Comparison of ENCODE assay signal across 24 cellular contexts in genomic region chr9:133729646-133730281, GRCh38. TPM values are rescaled to one million over a fixed set of nuclear protein-coding genes. Genes with fewer than 3 reads are reported as not detected.
DNase-seq lines count a peak whose midpoint lies in the region; ATAC-seq and TF ChIP-seq lines count a peak whose summit lies in the region.
"Had no signal": no experiment of that assay in that cellular context is flagged by ENCODE, and none has a peak within 500 bp of the region (broad histone marks: within the 10 kb centered on the region; RNA-seq: fewer than 3 reads in every experiment).

No MANE protein-coding gene starts in this region.

- no peaks in the 10 kb centered on the region for H3K27me3 Mint-ChIP-seq in activated T-cell treated with anti-CD3 and anti-CD28 coated beads, Interleukin-2, amount 50 U/mL, for 24 hours
- peaks cover 9% of the 10 kb centered on the region for H3K27me3 Mint-ChIP-seq in activated T-cell treated with anti-CD3 and anti-CD28 coated beads, Interleukin-2, amount 50 U/mL, for 4 hours (ENCODE audit: low read depth)
- peaks cover 5 to 7% of the 10 kb centered on the region in 2 donors for H3K27me3 Mint-ChIP-seq in natural killer cell treated with Interleukin-12 subunit alpha and Interleukin-12 subunit beta and Interleukin-15 and Interleukin-18, amount 100 ng/mL, for 72 hours
- H3K27me3 Mint-ChIP-seq: activated naive CD8-positive, alpha-beta T cell treated with anti-CD3 and anti-CD28 coated beads, Interleukin-2, amount 10 ng/mL, durations not matched to agents 7 days and 5 days had no signal

- TF ChIP-seq CTCF in RWPE2 (IDR thresholded peaks at IDR 0.05; ENCODE audit: poor library complexity, severe bottlenecking) (no peak), testis (IDR thresholded peaks at IDR 0.05) (no peak)

- peak; percentile 22 for DNase-seq in activated T-cell treated with anti-CD3 and anti-CD28 coated beads, Interleukin-2, amount 50 U/mL, for 24 hours
- DNase-seq in activated T-cell treated with anti-CD3 and anti-CD28 coated beads, Interleukin-2, amount 50 U/mL, for 4 hours: no peak
- DNase-seq in RWPE2 (ENCODE audit: low spot score) (peak; percentile 50), left lobe of liver (ENCODE audit: low spot score) (peak; percentile 39), testis (peak; percentile 6), KBM-7 (no peak)
- DNase-seq in natural killer cell treated with Interleukin-12 subunit alpha and Interleukin-12 subunit beta and Interleukin-15 and Interleukin-18, amount 100 ng/mL, for 72 hours (ENCODE audit: low spot score): no peak
- DNase-seq in activated CD4-positive, alpha-beta T cell treated with anti-CD3 and anti-CD28 coated beads, Interleukin-2, amount 50 U/mL, for 1 hour: no peak
- DNase-seq: activated CD8-positive, alpha-beta T cell treated with anti-CD3 and anti-CD28 coated beads, Interleukin-2, amount 10 ng/mL, durations not matched to agents 7 days and 5 days; activated naive CD8-positive, alpha-beta T cell treated with anti-CD3 and anti-CD28 coated beads, Interleukin-2, amount 10 ng/mL, durations not matched to agents 7 days and 5 days; effector memory CD8-positive, alpha-beta T cell; IMR-90; NCI-H1436; NCI-H2171 treated with DMSO at 0.1 percent for 48 hours; NCI-H82; PC-3; stimulated activated CD4-positive, alpha-beta T cell treated with anti-CD3 and anti-CD28 coated beads, Interleukin-4, amount 100 ng/mL, for 1 hour; T-helper 17 cell; uterus had no signal

- no peak overlapping the region for H3K27ac Mint-ChIP-seq in activated T-cell treated with anti-CD3 and anti-CD28 coated beads, Interleukin-2, amount 50 U/mL, for 24 hours
- H3K27ac Mint-ChIP-seq in natural killer cell treated with Interleukin-12 subunit alpha and Interleukin-12 subunit beta and Interleukin-15 and Interleukin-18, amount 100 ng/mL, for 72 hours: no peak overlapping the region
- H3K27ac Mint-ChIP-seq: activated CD8-positive, alpha-beta T cell treated with anti-CD3 and anti-CD28 coated beads, Interleukin-2, amount 10 ng/mL, durations not matched to agents 7 days and 5 days; activated naive CD8-positive, alpha-beta T cell treated with anti-CD3 and anti-CD28 coated beads, Interleukin-2, amount 10 ng/mL, durations not matched to agents 7 days and 5 days; activated T-helper 1 cell treated with anti-CD3 and anti-CD28 coated beads, Interleukin-12 subunit alpha, Interleukin-12 subunit beta, Interleukin-2, Interleukin-4 antibody, amounts not matched to agents 30 ng/mL and 10 ng/mL and 1 ng/mL, durations not matched to agents 14 hours and 24 hours and 36 hours; effector memory CD8-positive, alpha-beta T cell; T-helper 17 cell had no signal

- H3K36me3 ChIP-seq in RWPE2 (ENCODE audit: low read depth) (no peaks in the 10 kb centered on the region), testis (ENCODE audit: low read depth, missing control alignments) (no peaks in the 10 kb centered on the region)
- H3K36me3 ChIP-seq: BLaER1 treated with 17β-estradiol and CSF1 and Interleukin-3, amounts not matched to agents 10 nM and 100 nM; uterus had no signal

- no peaks in the 10 kb centered on the region for H3K36me3 Mint-ChIP-seq in activated T-cell treated with anti-CD3 and anti-CD28 coated beads, Interleukin-2, amount 50 U/mL, for 24 hours (ENCODE audit: low read depth)
- no peaks in the 10 kb centered on the region for H3K36me3 Mint-ChIP-seq in activated T-cell treated with anti-CD3 and anti-CD28 coated beads, Interleukin-2, amount 50 U/mL, for 4 hours (ENCODE audit: insufficient read depth)
- H3K36me3 Mint-ChIP-seq in natural killer cell treated with Interleukin-12 subunit alpha and Interleukin-12 subunit beta and Interleukin-15 and Interleukin-18, amount 100 ng/mL, for 72 hours: no peaks in the 10 kb centered on the region
- H3K36me3 Mint-ChIP-seq: activated naive CD8-positive, alpha-beta T cell treated with anti-CD3 and anti-CD28 coated beads, Interleukin-2, amount 10 ng/mL, durations not matched to agents 7 days and 5 days had no signal

- no peak for TF ChIP-seq POLR2A in testis (IDR thresholded peaks at IDR 0.05)

- H3K9me3 ChIP-seq in RWPE2 (ENCODE audit: severe bottlenecking): no peaks in the 10 kb centered on the region
- no peaks in the 10 kb centered on the region for H3K9me3 ChIP-seq in testis
- H3K9me3 ChIP-seq: uterus had no signal

- H3K9me3 Mint-ChIP-seq in activated T-cell treated with anti-CD3 and anti-CD28 coated beads, Interleukin-2, amount 50 U/mL, for 24 hours: no peaks in the 10 kb centered on the region
- H3K9me3 Mint-ChIP-seq in activated T-cell treated with anti-CD3 and anti-CD28 coated beads, Interleukin-2, amount 50 U/mL, for 4 hours: no peaks in the 10 kb centered on the region
- no peaks in the 10 kb centered on the region for H3K9me3 Mint-ChIP-seq in natural killer cell treated with Interleukin-12 subunit alpha and Interleukin-12 subunit beta and Interleukin-15 and Interleukin-18, amount 100 ng/mL, for 72 hours
- H3K9me3 Mint-ChIP-seq: activated naive CD8-positive, alpha-beta T cell treated with anti-CD3 and anti-CD28 coated beads, Interleukin-2, amount 10 ng/mL, durations not matched to agents 7 days and 5 days; activated T-helper 1 cell treated with anti-CD3 and anti-CD28 coated beads, Interleukin-12 subunit alpha, Interleukin-12 subunit beta, Interleukin-2, Interleukin-4 antibody, amounts not matched to agents 30 ng/mL and 10 ng/mL and 1 ng/mL, durations not matched to agents 14 hours and 24 hours and 36 hours; effector memory CD8-positive, alpha-beta T cell had no signal

- H3K4me3 ChIP-seq in RWPE2 (ENCODE audit: severe bottlenecking): no peak overlapping the region
- H3K4me3 ChIP-seq in testis: no peak overlapping the region
- H3K4me3 ChIP-seq: BLaER1 treated with 17β-estradiol and CSF1 and Interleukin-3, amounts not matched to agents 10 nM and 100 nM; uterus had no signal

- no peak overlapping the region for H3K4me3 Mint-ChIP-seq in activated T-cell treated with anti-CD3 and anti-CD28 coated beads, Interleukin-2, amount 50 U/mL, for 24 hours
- H3K4me3 Mint-ChIP-seq in activated T-cell treated with anti-CD3 and anti-CD28 coated beads, Interleukin-2, amount 50 U/mL, for 4 hours: no peak overlapping the region
- no peak overlapping the region for H3K4me3 Mint-ChIP-seq in natural killer cell treated with Interleukin-12 subunit alpha and Interleukin-12 subunit beta and Interleukin-15 and Interleukin-18, amount 100 ng/mL, for 72 hours
- H3K4me3 Mint-ChIP-seq: activated CD8-positive, alpha-beta T cell treated with anti-CD3 and anti-CD28 coated beads, Interleukin-2, amount 10 ng/mL, durations not matched to agents 7 days and 5 days; activated naive CD8-positive, alpha-beta T cell treated with anti-CD3 and anti-CD28 coated beads, Interleukin-2, amount 10 ng/mL, durations not matched to agents 7 days and 5 days; activated T-helper 1 cell treated with anti-CD3 and anti-CD28 coated beads, Interleukin-12 subunit alpha, Interleukin-12 subunit beta, Interleukin-2, Interleukin-4 antibody, amounts not matched to agents 30 ng/mL and 10 ng/mL and 1 ng/mL, durations not matched to agents 14 hours and 24 hours and 36 hours; effector memory CD8-positive, alpha-beta T cell; T-helper 17 cell had no signal

- 89 to 91% methylated on average over 11 to 18 of the region's 19 CpGs for WGBS in testis, 2 donors

- H3K4me1 Mint-ChIP-seq in activated T-cell treated with anti-CD3 and anti-CD28 coated beads, Interleukin-2, amount 50 U/mL, for 24 hours (ENCODE audit: low read depth): peaks cover 7% of the 10 kb centered on the region
- H3K4me1 Mint-ChIP-seq in activated T-cell treated with anti-CD3 and anti-CD28 coated beads, Interleukin-2, amount 50 U/mL, for 4 hours (ENCODE audit: low read depth): peaks cover 8% of the 10 kb centered on the region
- peaks cover 5 to 7% of the 10 kb centered on the region in 2 donors for H3K4me1 Mint-ChIP-seq in natural killer cell treated with Interleukin-12 subunit alpha and Interleukin-12 subunit beta and Interleukin-15 and Interleukin-18, amount 100 ng/mL, for 72 hours (ENCODE audit: low read depth in 2 of 2)

- H3K4me1 ChIP-seq in RWPE2 (ENCODE audit: insufficient read depth, poor library complexity, severe bottlenecking) (no peaks in the 10 kb centered on the region), testis (no peaks in the 10 kb centered on the region)
- H3K4me1 ChIP-seq: uterus had no signal

- H3K27ac ChIP-seq in RWPE2 (ENCODE audit: poor library complexity, severe bottlenecking) (no peak overlapping the region), testis (no peak overlapping the region)
- H3K27ac ChIP-seq: BLaER1 treated with 17β-estradiol and CSF1 and Interleukin-3, amounts not matched to agents 10 nM and 100 nM; uterus had no signal

- H3K27me3 ChIP-seq in RWPE2 (ENCODE audit: insufficient read depth, poor library complexity, severe bottlenecking) (no peaks in the 10 kb centered on the region), testis (no peaks in the 10 kb centered on the region)
- H3K27me3 ChIP-seq: uterus had no signal

- intact Hi-C loops in testis (cut with DNase I; ENCODE audit: low total_unique reads): loop anchor here (10.0 kb wide), 1 partner anchor 195 kb away; the partner anchor contains the start of gene ADAMTSL2

- in situ Hi-C loops in KBM-7 (cut with MboI; ENCODE audit: low pct_unique_long_range_greater_than_20kb, low sequenced_read_pairs): no loop called here

- no peak for ATAC-seq in activated T-cell treated with anti-CD3 and anti-CD28 coated beads, Interleukin-2, amount 50 U/mL, for 4 hours
- ATAC-seq in RWPE2 (ENCODE audit: low read depth): no peak
- no peak for ATAC-seq in left lobe of liver
- no peak for ATAC-seq in natural killer cell treated with Interleukin-12 subunit alpha and Interleukin-12 subunit beta and Interleukin-15 and Interleukin-18, amount 100 ng/mL, for 72 hours
- ATAC-seq: activated CD8-positive, alpha-beta T cell treated with anti-CD3 and anti-CD28 coated beads, Interleukin-2, amount 10 ng/mL, durations not matched to agents 7 days and 5 days; effector memory CD8-positive, alpha-beta T cell; left colon; PC-3; T-helper 17 cell had no signal

RNA-seq across cellular contexts. Expression of gene SARDH, which starts 8.4 kb away (rescaled TPM):
- 1 to 10 TPM; 3.6 to 5.5 (median 5.0) TPM for total RNA-seq in activated T-cell treated with anti-CD3 and anti-CD28 coated beads, Interleukin-2, amount 50 U/mL, for 4 hours
- 208 TPM for total RNA-seq in left lobe of liver
- total RNA-seq in testis: 1 to 10 TPM; 5.1 to 7.2 TPM
- 2.6 TPM for polyA plus RNA-seq in testis (ENCODE audit: insufficient read depth, low read depth, low replicate concordance)
- under 1 TPM; 0.36 to 0.38 TPM for total RNA-seq in natural killer cell treated with Interleukin-12 subunit alpha and Interleukin-12 subunit beta and Interleukin-15 and Interleukin-18, amount 100 ng/mL, for 72 hours
- total RNA-seq: MCF 10A had no signal
- polyA plus RNA-seq: neural cell had no signal

Comparison
In these comparisons a context has a peak if more than half of its experiments do, and no peak if none do; other contexts are left out.
1. DNase-seq: peak in activated T-cell treated with anti-CD3 and anti-CD28 coated beads, Interleukin-2, amount 50 U/mL, for 24 hours (single experiment), RWPE2 (single experiment), left lobe of liver (single experiment) and testis (single experiment); none in activated T-cell treated with anti-CD3 and anti-CD28 coated beads, Interleukin-2, amount 50 U/mL, for 4 hours (single experiment), KBM-7 (single experiment), natural killer cell treated with Interleukin-12 subunit alpha and Interleukin-12 subunit beta and Interleukin-15 and Interleukin-18, amount 100 ng/mL, for 72 hours (single experiment) and activated CD4-positive, alpha-beta T cell treated with anti-CD3 and anti-CD28 coated beads, Interleukin-2, amount 50 U/mL, for 1 hour (single experiment).
2. RNA of gene SARDH, which starts 8.4 kb away (total RNA-seq): 208 TPM in left lobe of liver (single experiment); 5.1 to 7.2 TPM in testis, 3.6 to 5.5 TPM in activated T-cell treated with anti-CD3 and anti-CD28 coated beads, Interleukin-2, amount 50 U/mL, for 4 hours and 0.36 to 0.38 TPM in natural killer cell treated with Interleukin-12 subunit alpha and Interleukin-12 subunit beta and Interleukin-15 and Interleukin-18, amount 100 ng/mL, for 72 hours; every median in the first group is over 10 times any median in the second.